ENCODE assay signal across 1 cellular context in the genomic region with DNA sequence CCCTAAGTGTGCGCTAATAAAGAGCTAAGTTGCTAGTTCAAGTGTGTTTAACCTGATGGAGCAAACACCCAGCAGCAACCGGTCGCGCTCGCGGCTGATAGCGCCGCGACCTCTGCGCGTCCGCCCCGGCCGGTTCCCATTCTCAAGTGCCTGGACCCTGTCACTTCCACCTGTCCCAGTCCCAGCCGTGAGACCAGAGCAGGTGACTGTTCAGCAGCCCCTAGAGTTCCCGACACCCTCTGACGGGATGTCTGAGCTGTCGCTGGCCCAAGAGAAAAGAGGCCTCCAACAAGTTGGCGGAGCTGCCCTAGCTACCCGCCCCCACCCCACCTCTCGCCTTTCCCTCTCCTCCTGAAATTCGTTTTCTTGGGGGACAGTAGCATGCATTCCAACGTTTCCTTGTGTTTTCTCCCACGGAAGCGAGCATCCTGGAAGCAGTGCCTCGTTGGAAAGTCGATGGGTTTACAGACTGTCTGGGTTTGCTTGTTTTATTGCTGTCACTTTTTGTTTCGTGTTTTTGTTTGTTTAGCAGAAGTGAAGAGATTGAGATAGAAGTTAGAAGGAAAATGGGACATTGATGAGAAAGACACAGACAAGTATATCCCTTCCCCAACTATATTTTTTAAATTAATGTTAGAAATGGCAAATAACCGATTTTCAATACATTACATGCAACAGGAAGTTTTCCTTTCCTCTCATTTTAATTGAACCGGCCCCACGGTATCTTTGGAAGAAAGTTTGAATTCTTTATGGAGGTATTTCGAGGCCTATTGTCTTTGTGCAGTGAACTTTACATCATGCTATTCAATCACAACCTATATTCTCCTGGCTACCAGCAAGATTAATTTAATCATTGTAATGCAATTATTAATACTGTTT.
A peak's percentile ranks its signal among the peaks of the same experiment; 100 is the strongest.
TF ChIP-seq lines count a peak whose summit lies in the region.

No MANE protein-coding gene starts in this region.

TF ChIP-seq in H1, 55 proteins besides CTCF, POLR2A, EP300 and RAD21:
- TF ChIP-seq SUZ12 (IDR thresholded peaks at IDR 0.05; ENCODE audit: low read length) (peak; percentile 93), EZH2 (IDR thresholded peaks at IDR 0.05; ENCODE audit: low read depth, low read length, severe bottlenecking) (peak; percentile 92), CBX8 (IDR thresholded peaks at IDR 0.05; ENCODE audit: borderline replicate concordance, low read depth, low read length) (peak; percentile 62; the same call in 1 of the 2 replicates), CTBP2 (IDR thresholded peaks at IDR 0.05; ENCODE audit: borderline replicate concordance, insufficient read depth, insufficient read length, low read length) (no peak), GABPA (IDR thresholded peaks at IDR 0.05; ENCODE audit: borderline replicate concordance, insufficient read depth, low read length) (no peak), SIN3A (conservative IDR thresholded peaks at IDR 0.05 in 1 of 2, IDR thresholded peaks at IDR 0.05 in 1 of 2; ENCODE audit: low read depth in 1 of 2, low read length in 2 of 2) (peak in 1 of 2 experiments; percentile 15; a peak in 1 of 4 replicates), RNF2 (IDR thresholded peaks at IDR 0.05; ENCODE audit: borderline replicate concordance, low read depth, low read length, missing control alignments, poor library complexity, severe bottlenecking) (peak; percentile 98), MAFK (IDR thresholded peaks at IDR 0.05; ENCODE audit: low read depth, low read length) (no peak), SP4 (IDR thresholded peaks at IDR 0.05; ENCODE audit: low read length) (no peak)
